In the genomic region with DNA sequence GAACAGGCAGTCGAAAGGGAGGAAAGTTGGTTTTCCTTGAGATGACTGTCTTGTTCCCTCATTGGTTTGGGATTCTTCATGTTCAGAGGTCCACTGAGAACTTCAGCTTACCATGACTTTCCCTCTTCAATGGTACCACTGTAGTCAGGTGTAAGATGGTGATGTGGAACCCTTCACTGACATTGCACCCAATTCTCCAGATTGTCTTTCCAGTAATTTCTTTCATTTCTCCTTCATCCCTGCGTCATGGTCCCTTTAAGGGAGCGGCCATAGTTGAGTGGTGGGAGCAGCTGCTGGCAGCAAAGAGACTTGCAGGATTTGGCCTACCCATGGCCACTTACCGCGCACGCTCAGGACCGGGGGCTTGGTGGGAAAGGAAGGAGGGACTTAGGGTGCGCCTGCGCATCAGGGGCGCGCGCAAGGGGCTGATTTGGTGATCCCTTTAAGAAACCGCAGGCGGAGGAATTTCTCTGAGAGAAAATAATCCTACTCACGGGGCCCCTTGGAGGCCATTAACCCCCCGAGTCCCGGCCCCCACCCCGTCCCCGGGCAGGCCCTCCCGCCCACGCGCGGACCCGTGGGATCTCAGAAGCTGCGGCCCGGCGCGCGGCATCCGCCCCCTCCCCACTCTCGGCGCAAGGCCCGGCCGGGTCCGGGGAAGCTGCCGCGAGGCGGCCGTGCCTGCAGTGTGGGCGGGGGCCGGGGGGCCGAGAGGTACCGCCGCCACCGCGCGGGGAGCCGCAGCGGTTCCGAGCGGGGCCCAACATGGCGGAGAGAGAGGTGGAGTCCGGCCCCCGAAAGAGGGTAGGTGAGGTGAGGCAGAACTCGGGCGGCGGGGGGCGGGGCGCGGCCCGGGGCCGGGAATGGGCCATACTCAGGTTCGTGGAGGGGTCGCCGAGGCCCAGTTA, we compare ENCODE assay signal across 8 cellular contexts. TPM values are rescaled to one million over a fixed set of nuclear protein-coding genes. Genes with fewer than 3 reads are reported as not detected.
DNase-seq lines count a peak whose midpoint lies in the region; ATAC-seq and TF ChIP-seq lines count a peak whose summit lies in the region.

A gene (plus strand): TSS at position 428 of the 908 bp plus-strand sequence. CDS start 338 bp downstream, at position 766.

- no peaks in the 10 kb centered on the region for H3K9me2 ChIP-seq in PC-9 (ENCODE audit: insufficient read depth)

- H3K9ac ChIP-seq in mucosa of stomach (ENCODE audit: low read length) = peak within 1 kb of the TSS; percentile 81

- CTCF ChIA-PET in PC-9 (lab: Charles Lee) = interaction anchor here (0.5 to 0.6 kb wide), 3 partner anchors 14 to 1794 kb away, joined by 3 read pairs; a partner anchor contains a TSS

- peaks cover 19% of the 10 kb centered on the region; the same call in 1 of the 2 replicates for H4K20me1 ChIP-seq in PC-9 (ENCODE audit: insufficient read depth)

- H3K4me1 Mint-ChIP-seq in IgD-negative memory B cell = peaks cover 14 to 31% (median 18%) of the 10 kb centered on the region in 3 donors
- peaks cover 33% of the 10 kb centered on the region for H3K4me1 Mint-ChIP-seq in activated T-cell treated with anti-CD3 and anti-CD28 coated beads, Interleukin-2, amount 50 U/mL, for 24 hours (ENCODE audit: low read depth)

- peak; percentile 86 for ATAC-seq in GM21526 (IDR thresholded peaks at IDR 0.05; ENCODE audit: low FRiP score, unreplicated experiment)

- peaks cover 0 to 2% (median 0%) of the 10 kb centered on the region in 3 donors for H3K9me3 Mint-ChIP-seq in IgD-negative memory B cell
- no peaks in the 10 kb centered on the region for H3K9me3 Mint-ChIP-seq in activated T-cell treated with anti-CD3 and anti-CD28 coated beads, Interleukin-2, amount 50 U/mL, for 24 hours

- peaks cover 9% of the 10 kb centered on the region for H3K27me3 Mint-ChIP-seq in IgD-negative memory B cell
- peaks cover 11% of the 10 kb centered on the region for H3K27me3 Mint-ChIP-seq in activated T-cell treated with anti-CD3 and anti-CD28 coated beads, Interleukin-2, amount 50 U/mL, for 24 hours

- no peak for TF ChIP-seq CTCF in PC-9 (conservative IDR thresholded peaks at IDR 0.05)

- peaks cover 35% of the 10 kb centered on the region for H3K4me1 ChIP-seq in PC-9 (replicated peaks; ENCODE audit: insufficient read depth)
- H3K4me1 ChIP-seq in esophagus (ENCODE audit: control insufficient read depth in 2 of 2, insufficient read depth in 2 of 2, low read length in 1 of 2) = no peaks in the 10 kb centered on the region
- H3K4me1 ChIP-seq in mucosa of stomach (ENCODE audit: control insufficient read depth, insufficient read depth, low read length) = peaks cover 14% of the 10 kb centered on the region

- peak within 1 kb of the TSS; percentile 85 to 97 (median 96) for H3K27ac Mint-ChIP-seq in IgD-negative memory B cell
- H3K27ac Mint-ChIP-seq in activated T-cell treated with anti-CD3 and anti-CD28 coated beads, Interleukin-2, amount 50 U/mL, for 24 hours = peak within 1 kb of the TSS; percentile 90

- H3K27me3 ChIP-seq in PC-9 (ENCODE audit: insufficient read depth, low read depth) (no peaks in the 10 kb centered on the region), esophagus (ENCODE audit: control insufficient read depth in 1 of 2, insufficient read depth in 2 of 2, low read length in 2 of 2) (no peaks in the 10 kb centered on the region), mucosa of stomach (ENCODE audit: control insufficient read depth, insufficient read depth, low read length) (no peaks in the 10 kb centered on the region)

- H3K36me3 ChIP-seq in PC-9 (ENCODE audit: low read depth) (peaks cover 8% of the 10 kb centered on the region; the same call in 1 of the 2 replicates), esophagus (ENCODE audit: control insufficient read depth in 2 of 2, insufficient read depth in 2 of 2, low read length in 1 of 2) (no peaks in the 10 kb centered on the region), mucosa of stomach (ENCODE audit: control insufficient read depth, insufficient read depth, low read length) (no peaks in the 10 kb centered on the region)

- H3K9me3 ChIP-seq in PC-9 (ENCODE audit: insufficient read depth, low read depth) (no peaks in the 10 kb centered on the region), esophagus (ENCODE audit: control insufficient read depth in 2 of 2, insufficient read depth in 1 of 2, low read depth in 1 of 2, low read length in 1 of 2) (no peaks in the 10 kb centered on the region), mucosa of stomach (ENCODE audit: control insufficient read depth, low read length) (no peaks in the 10 kb centered on the region)

- intact Hi-C loops in PC-9 (cut with micrococcal nuclease; ENCODE audit: unreplicated experiment) = loop anchor here (2.0 kb wide), 1 partner anchor 76 kb away; a partner anchor contains a TSS

- H3K36me3 Mint-ChIP-seq in IgD-negative memory B cell = peaks cover 8% of the 10 kb centered on the region
- peaks cover 21% of the 10 kb centered on the region for H3K36me3 Mint-ChIP-seq in activated T-cell treated with anti-CD3 and anti-CD28 coated beads, Interleukin-2, amount 50 U/mL, for 24 hours (ENCODE audit: low read depth)

- H3K4me2 ChIP-seq in PC-9 = peak within 1 kb of the TSS; percentile 92

- 2% methylated on average over 51 to 65 of the region's 65 CpGs for WGBS in esophagus, 2 donors

- H3F3A ChIP-seq in PC-9 (ENCODE audit: insufficient read depth, low read depth) = peaks cover 21% of the 10 kb centered on the region

- POLR2A ChIA-PET in PC-9 (lab: Charles Lee; ENCODE audit: unreplicated experiment) = no interaction called here

- H3K4me3 Mint-ChIP-seq in IgD-negative memory B cell = peak within 1 kb of the TSS; percentile 87 to 95 (median 94)
- peak within 1 kb of the TSS; percentile 85 for H3K4me3 Mint-ChIP-seq in activated T-cell treated with anti-CD3 and anti-CD28 coated beads, Interleukin-2, amount 50 U/mL, for 24 hours

- peaks cover 50% of the 10 kb centered on the region for H3K79me2 ChIP-seq in PC-9 (ENCODE audit: low read depth)

- DNase-seq in DMS 273 (lab: John Stamatoyannopoulos, UW; ENCODE audit: unreplicated experiment) = peak; percentile 98
- peak; percentile 92 to 95 for DNase-seq in PC-9
- peak; percentile 91 for DNase-seq in activated T-cell treated with anti-CD3 and anti-CD28 coated beads, Interleukin-2, amount 50 U/mL, for 24 hours
- DNase-seq in stimulated activated CD8-positive, alpha-beta memory T cell treated with anti-CD3 and anti-CD28 coated beads, Interleukin-7, amount 100 ng/mL, for 1 hour (ENCODE audit: low read depth in 2 of 2) = peak; percentile 69 to 70

- BruUV-seq in PC-9 (replicated peaks; lab: Mats Ljungman, UMichigan) = no TSS peak

- H3K4me3 ChIP-seq in PC-9 (peak within 1 kb of the TSS; percentile 71), esophagus (ENCODE audit: low read depth in 1 of 2, low read length in 2 of 2) (peak within 1 kb of the TSS; percentile 72 to 84), mucosa of stomach (ENCODE audit: low read length) (peak within 1 kb of the TSS; percentile 42)

- H3K27ac ChIP-seq in PC-9 (peak within 1 kb of the TSS; percentile 71), esophagus (ENCODE audit: low read depth in 2 of 2, low read length in 1 of 2) (peak within 1 kb of the TSS; percentile 71 to 89)

- H2AFZ ChIP-seq in PC-9 = peak within 1 kb of the TSS; percentile 82

RNA-seq across cellular contexts. Expression of the gene that starts here (rescaled TPM):
- polyA plus RNA-seq in IgD-negative memory B cell (28.0 TPM), esophagus (1 to 10 TPM; 6.1 to 9.0 TPM)
- 55.6 and 84.4 TPM in 2 replicates for total RNA-seq in PC-9 (2021)

Comparison
In these comparisons a context has a peak if more than half of its experiments do, and no peak if none do; other contexts are left out.
1. Peak in every context shown above with its lines: DNase-seq, ATAC-seq, H3K4me3 ChIP-seq and H3K27ac ChIP-seq.